In genomic region chr5:131634996-131635754, GRCh38 we compare ENCODE assay signal across 8 cellular contexts. TPM values are rescaled to one million over a fixed set of nuclear protein-coding genes. Genes with fewer than 3 reads are reported as not detected.
A peak's percentile ranks its signal among the peaks of the same experiment; 100 is the strongest.
DNase-seq lines count a peak whose midpoint lies in the region; ATAC-seq and TF ChIP-seq lines count a peak whose summit lies in the region.

Gene RAPGEF6 (minus strand): TSS chr5:131635229. CDS start chr5:131635030, 199 bp downstream.

- peak; percentile 96 for DNase-seq in NCI-H748 treated with DMSO at 0.1 percent for 48 hours (lab: John Stamatoyannopoulos, UW)
- peak; percentile 78 to 98 for DNase-seq in activated CD4-positive, alpha-beta T cell treated with anti-CD3 and anti-CD28 coated beads, Interleukin-2, amount 50 U/mL, for 24 hours (ENCODE audit: low read depth in 1 of 2, low spot score in 1 of 2)
- DNase-seq in dedifferentiated amniotic fluid mesenchymal stem cell (ENCODE audit: extremely low spot score) = peak; percentile 100
- DNase-seq in left lobe of liver (ENCODE audit: low spot score) = peak; percentile 98
- peak; percentile 95 for DNase-seq in stimulated activated CD4-positive, alpha-beta T cell treated with anti-CD3 and anti-CD28 coated beads, Interleukin-2, amount 100 ng/mL, for 4 hours (ENCODE audit: low read depth)

- peak within 1 kb of the TSS; percentile 96 for H3K27ac ChIP-seq in C4-2B

- peak; percentile 7; the same call in 1 of the 2 replicates for TF ChIP-seq CTCF in C4-2B (conservative IDR thresholded peaks at IDR 0.05)

- ATAC-seq in GM19372 (IDR thresholded peaks at IDR 0.05; ENCODE audit: low read depth, unreplicated experiment) = peak; percentile 88
- ATAC-seq in HG03558 (IDR thresholded peaks at IDR 0.05; ENCODE audit: extremely low read depth, unreplicated experiment) = peak; percentile 75
- ATAC-seq in left lobe of liver = peak; percentile 89

RNA-seq across cellular contexts. Expression of gene RAPGEF6, which starts in this region (rescaled TPM):
- total RNA-seq in left lobe of liver = 3.9 TPM

Comparison
In these comparisons a context has a peak if more than half of its experiments do, and no peak if none do; other contexts are left out.
1. Peak in every context shown above with its lines: DNase-seq, ATAC-seq and H3K27ac ChIP-seq.